Comparison of ENCODE assay signal across 31 cellular contexts in the genomic region with DNA sequence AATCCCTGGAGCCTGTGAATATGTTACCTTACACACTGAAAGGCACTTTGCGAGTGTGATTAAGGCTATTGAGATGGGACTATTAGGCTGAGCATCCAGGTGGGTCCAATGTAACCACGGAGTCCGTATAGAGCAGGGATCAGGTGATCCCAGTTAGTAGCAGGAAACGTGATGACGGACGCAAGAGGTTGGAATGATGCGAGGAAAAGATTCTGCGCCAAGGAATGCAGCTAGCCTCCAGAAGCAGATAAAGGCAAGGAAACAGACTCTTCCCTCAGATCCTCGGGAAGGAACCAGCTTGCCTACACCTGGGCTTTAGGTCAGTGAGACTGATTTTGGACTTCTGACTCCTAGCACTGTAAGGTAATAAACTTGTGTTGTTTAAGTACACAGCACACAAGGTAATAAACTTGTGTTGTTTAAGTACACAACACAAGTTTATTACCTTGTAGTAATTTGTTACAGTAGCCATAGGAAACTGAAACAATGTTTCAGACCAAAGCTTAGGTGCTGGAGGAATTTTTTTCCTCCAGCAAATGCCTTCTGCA.
"Had no signal": no experiment of that assay in that cellular context is flagged by ENCODE, and none has a peak within 500 bp of the region (broad histone marks: within the 10 kb centered on the region; RNA-seq: fewer than 3 reads in every experiment).

No MANE protein-coding gene starts in this region.

- FAIRE-seq: astrocyte, colon had no signal

- H3K36me3 Mint-ChIP-seq: activated naive CD8-positive, alpha-beta T cell; WTC11 had no signal

- H3K4me1 Mint-ChIP-seq: activated CD4-positive, alpha-beta memory T cell treated with anti-CD3 and anti-CD28 coated beads, Interleukin-2, amount 10 ng/mL, durations not matched to agents 7 days and 5 days; activated CD4-positive, alpha-beta T cell treated with anti-CD3 and anti-CD28 coated beads, Interleukin-2, amount 10 ng/mL, durations not matched to agents 7 days and 5 days had no signal

- H3K36me3 ChIP-seq: brain microvascular endothelial cell, esophagus muscularis mucosa, gastrocnemius medialis had no signal

- H3K9me3 Mint-ChIP-seq: activated CD4-positive, alpha-beta memory T cell treated with anti-CD3 and anti-CD28 coated beads, Interleukin-2, amount 10 ng/mL, durations not matched to agents 7 days and 5 days; activated T-cell treated with anti-CD3 and anti-CD28 coated beads, Interleukin-2, amount 50 U/mL, for 24 hours; activated T-cell treated with anti-CD3 and anti-CD28 coated beads, Interleukin-2, amount 50 U/mL, for 72 hours; effector memory CD8-positive, alpha-beta T cell had no signal

- H3K4me3 Mint-ChIP-seq: activated CD4-positive, alpha-beta memory T cell treated with anti-CD3 and anti-CD28 coated beads, Interleukin-2, amount 10 ng/mL, durations not matched to agents 7 days and 5 days; activated CD4-positive, alpha-beta T cell treated with anti-CD3 and anti-CD28 coated beads, Interleukin-2, amount 10 ng/mL, durations not matched to agents 7 days and 5 days; activated naive CD8-positive, alpha-beta T cell; activated T-cell treated with anti-CD3 and anti-CD28 coated beads, Interleukin-2, amount 50 U/mL, for 24 hours; activated T-cell treated with anti-CD3 and anti-CD28 coated beads, Interleukin-2, amount 50 U/mL, for 72 hours; effector memory CD8-positive, alpha-beta T cell; WTC11 had no signal

- H3K27ac ChIP-seq: brain microvascular endothelial cell, esophagus muscularis mucosa, foreskin keratinocyte, gastrocnemius medialis had no signal

- DNase-seq: activated CD4-positive, alpha-beta memory T cell treated with anti-CD3 and anti-CD28 coated beads, Interleukin-2, amount 10 ng/mL, durations not matched to agents 7 days and 5 days; activated CD4-positive, alpha-beta T cell treated with anti-CD3 and anti-CD28 coated beads for 1 hour; activated CD4-positive, alpha-beta T cell treated with anti-CD3 and anti-CD28 coated beads for 4 hours; activated CD4-positive, alpha-beta T cell treated with anti-CD3 and anti-CD28 coated beads, Interleukin-2, amount 10 ng/mL, durations not matched to agents 7 days and 5 days; activated CD4-positive, alpha-beta T cell treated with anti-CD3 and anti-CD28 coated beads, Interleukin-2, amount 50 U/mL, for 4 hours; activated CD8-positive, alpha-beta memory T cell treated with anti-CD3 and anti-CD28 coated beads, Interleukin-2, amount 50 U/mL, for 48 hours; activated effector memory CD4-positive, alpha-beta T cell treated with Interleukin-2 at 50 U/mL for 16 hours; activated gamma-delta T cell treated with Interleukin-2 at 50 U/mL for 16 hours; activated naive CD4-positive, alpha-beta T cell treated with anti-CD3 and anti-CD28 coated beads, Interleukin-2, amount 50 U/mL, for 16 hours; activated naive CD4-positive, alpha-beta T cell treated with Interleukin-2 at 50 U/mL for 16 hours; activated T-cell treated with anti-CD3 and anti-CD28 coated beads for 4 hours; activated T-cell treated with anti-CD3 and anti-CD28 coated beads, Interleukin-2, amount 50 U/mL, for 24 hours; activated T-cell treated with anti-CD3 and anti-CD28 coated beads, Interleukin-2, amount 50 U/mL, for 72 hours; amniotic stem cell; anterior cingulate cortex; brain microvascular endothelial cell; caudate nucleus; cortex of kidney; dermis blood vessel endothelial cell; effector CD4-positive, alpha-beta T cell; effector memory CD8-positive, alpha-beta T cell; erythroblast; foreskin keratinocyte; gastrocnemius medialis; glutamatergic neuron; T-helper 2 cell had no signal

- H3K4me3 ChIP-seq: esophagus muscularis mucosa, gastrocnemius medialis had no signal

- H3K4me1 ChIP-seq: foreskin keratinocyte, gastrocnemius medialis had no signal

- ATAC-seq: activated T-cell treated with anti-CD3 and anti-CD28 coated beads, Interleukin-2, amount 50 U/mL, for 72 hours; effector memory CD8-positive, alpha-beta T cell; foreskin keratinocyte; gastrocnemius medialis; WTC11 had no signal

- H3K27ac Mint-ChIP-seq: activated CD4-positive, alpha-beta memory T cell treated with anti-CD3 and anti-CD28 coated beads, Interleukin-2, amount 10 ng/mL, durations not matched to agents 7 days and 5 days; activated CD4-positive, alpha-beta T cell treated with anti-CD3 and anti-CD28 coated beads, Interleukin-2, amount 10 ng/mL, durations not matched to agents 7 days and 5 days; activated naive CD8-positive, alpha-beta T cell; activated T-cell treated with anti-CD3 and anti-CD28 coated beads, Interleukin-2, amount 50 U/mL, for 24 hours; activated T-cell treated with anti-CD3 and anti-CD28 coated beads, Interleukin-2, amount 50 U/mL, for 72 hours; effector memory CD8-positive, alpha-beta T cell; WTC11 had no signal

- H3K9me3 ChIP-seq: esophagus muscularis mucosa, gastrocnemius medialis had no signal

- H3K27me3 ChIP-seq: brain microvascular endothelial cell, esophagus muscularis mucosa, foreskin keratinocyte, gastrocnemius medialis had no signal

- H3K27me3 Mint-ChIP-seq: activated CD4-positive, alpha-beta memory T cell treated with anti-CD3 and anti-CD28 coated beads, Interleukin-2, amount 10 ng/mL, durations not matched to agents 7 days and 5 days; activated CD4-positive, alpha-beta T cell treated with anti-CD3 and anti-CD28 coated beads, Interleukin-2, amount 10 ng/mL, durations not matched to agents 7 days and 5 days; activated naive CD8-positive, alpha-beta T cell; activated T-cell treated with anti-CD3 and anti-CD28 coated beads, Interleukin-2, amount 50 U/mL, for 24 hours; effector memory CD8-positive, alpha-beta T cell had no signal
